Comparison of ENCODE assay signal across 6 cellular contexts in the genomic region with DNA sequence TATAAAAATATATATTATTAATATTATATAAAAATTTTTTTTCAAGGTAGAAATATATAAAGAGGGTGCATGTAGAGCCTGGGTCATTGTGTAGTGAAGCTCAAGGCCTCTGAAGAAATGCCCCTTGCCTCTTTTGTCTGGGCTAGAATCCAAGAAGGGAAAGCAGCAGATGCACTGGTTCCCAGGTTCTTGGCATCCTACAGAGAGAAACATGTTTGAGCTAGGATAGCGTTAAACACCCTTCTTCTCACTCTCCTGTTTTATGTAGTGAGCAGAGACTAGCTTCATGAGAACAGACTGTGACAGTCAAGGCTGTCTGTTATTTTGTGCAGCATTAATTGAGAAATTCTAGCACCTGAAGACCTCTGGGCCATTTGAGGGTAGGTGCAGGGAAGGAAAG.
DNase-seq lines count a peak whose midpoint lies in the region; ATAC-seq, FAIRE-seq and TF ChIP-seq lines count a peak whose summit lies in the region.
"Not testable (repeated sequence)": the region's sequence is repeated elsewhere in the genome, so short reads cannot be mapped to it uniquely, and the experiment has no call there.

No MANE protein-coding gene starts in this region.

- ATAC-seq in body of pancreas, result not testable (repeated sequence)

- intact Hi-C loops in body of pancreas (cut with DNase I), result not testable (repeated sequence)

- H3K9me3 ChIP-seq in body of pancreas; small intestine (ENCODE audit: control insufficient read depth, low read depth): not testable (repeated sequence)

- H3K4me3 ChIP-seq in body of pancreas; small intestine (ENCODE audit: low read depth in 1 of 2, low read length in 2 of 2): not testable (repeated sequence)

- peaks cover 0 to 10% of the 10 kb centered on the region in 2 donors for H3K27me3 ChIP-seq in body of pancreas
- H3K27me3 ChIP-seq in small intestine (ENCODE audit: control insufficient read depth in 2 of 2, insufficient read depth in 2 of 2, low read length in 2 of 2), result not testable (repeated sequence)

- 29 to 45% methylated on average over 1 of the region's 1 CpG for WGBS in body of pancreas, 2 donors
- WGBS in small intestine, 3 donors, result 57 to 78% (median 72%) methylated on average over 1 of the region's 1 CpG

- not testable (repeated sequence) for H3K36me3 ChIP-seq in body of pancreas (replicated peaks in 1 of 2; ENCODE audit: insufficient read depth in 1 of 2, low read depth in 2 of 2); small intestine (ENCODE audit: control insufficient read depth in 2 of 2, insufficient read depth in 2 of 2, low read length in 2 of 2)

- TF ChIP-seq CTCF in body of pancreas (IDR thresholded peaks at IDR 0.05), result not testable (repeated sequence)

- DNase-seq in DMS 273 (lab: John Stamatoyannopoulos, UW; ENCODE audit: unreplicated experiment) (peak; percentile 28), NCI-H1694 (lab: John Stamatoyannopoulos, UW) (peak; percentile 9), NCI-H1694 treated with DMSO at 0.1 percent for 48 hours (lab: John Stamatoyannopoulos, UW) (peak; percentile 33), body of pancreas (peak; percentile 26 to 71 (median 50))
- DNase-seq in H54 (ENCODE audit: insufficient read length, low spot score); small intestine: not testable (repeated sequence)

- FAIRE-seq in H54 (lab: Jason Lieb, UNC) (peak; percentile 33), small intestine (lab: Jason Lieb, UNC) (peak; percentile 94)

- peaks cover 16% of the 10 kb centered on the region for H3K4me1 ChIP-seq in body of pancreas
- not testable (repeated sequence) for H3K4me1 ChIP-seq in small intestine (ENCODE audit: control insufficient read depth in 2 of 2, insufficient read depth in 1 of 2, low read depth in 1 of 2, low read length in 1 of 2)

- TF ChIP-seq POLR2A in H54 (IDR thresholded peaks at IDR 0.05; ENCODE audit: low read depth, low read length); body of pancreas (IDR thresholded peaks at IDR 0.05): not testable (repeated sequence)

- peak overlapping the region in 1 of 4 donors; percentile 17 for H3K27ac ChIP-seq in body of pancreas
- H3K27ac ChIP-seq in small intestine (ENCODE audit: low read depth in 1 of 2, low read length in 1 of 2), result not testable (repeated sequence)
